Comparison of ENCODE assay signal across 8 cellular contexts in the genomic region with DNA sequence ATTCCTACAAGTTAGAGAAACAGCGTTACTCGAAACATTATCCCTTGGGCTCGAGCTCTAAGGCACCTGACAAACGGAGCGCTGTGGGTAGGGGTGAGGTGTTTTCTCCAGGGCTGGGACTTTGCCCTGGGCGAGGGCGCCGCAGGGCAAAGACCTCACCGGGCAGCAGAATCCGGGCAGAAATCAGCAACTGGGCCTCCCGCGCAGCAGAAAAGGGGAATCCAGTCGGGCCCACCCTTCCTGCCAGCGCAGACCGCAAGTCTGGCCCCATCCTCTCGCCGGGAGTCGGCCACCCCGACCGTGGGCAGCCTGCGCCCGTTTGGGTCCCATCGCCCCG. TPM values are rescaled to one million over a fixed set of nuclear protein-coding genes. Genes with fewer than 3 reads are reported as not detected.
DNase-seq lines count a peak whose midpoint lies in the region; ATAC-seq, FAIRE-seq and TF ChIP-seq lines count a peak whose summit lies in the region.

No MANE protein-coding gene starts in this region.

- H3K9me3 Mint-ChIP-seq in naive B cell = no peaks in the 10 kb centered on the region

- peaks cover 14 to 21% (median 18%) of the 10 kb centered on the region in 3 donors for H3K4me1 Mint-ChIP-seq in naive B cell

- H3K27ac Mint-ChIP-seq in naive B cell = peak overlapping the region in 3 of 6 donors; percentile 71 to 77 (median 73)

- H3K27me3 Mint-ChIP-seq in naive B cell = no peaks in the 10 kb centered on the region

- DNase-seq in AG10803 (ENCODE audit: low read depth) = no peak
- DNase-seq in GM12892 (ENCODE audit: insufficient read length) = peak; percentile 25
- peak; percentile 54 for DNase-seq in OCI-M1 (lab: John Stamatoyannopoulos, UW)
- peak; percentile 69 for DNase-seq in ecto neural progenitor cell (ENCODE audit: low spot score)
- no peak for DNase-seq in naive B cell
- DNase-seq in activated effector memory CD4-positive, alpha-beta T cell treated with Interleukin-2 at 50 U/mL for 16 hours = no peak
- no peak for DNase-seq in NCI-H774 (lab: John Stamatoyannopoulos, UW)
- no peak for DNase-seq in NCI-H446 treated with DMSO at 0.1 percent for 48 hours (lab: John Stamatoyannopoulos, UW)

- H3K4me3 ChIP-seq in AG10803 (ENCODE audit: low read length) = peak overlapping the region; percentile 74

- no peak for TF ChIP-seq CTCF in AG10803 (conservative IDR thresholded peaks at IDR 0.05; ENCODE audit: low read length)

- FAIRE-seq in GM12892 (lab: Jason Lieb, UNC) = no peak

- peak overlapping the region; percentile 73 to 94 (median 85) for H3K4me3 Mint-ChIP-seq in naive B cell

- peaks cover 7 to 8% of the 10 kb centered on the region in 2 donors for H3K36me3 Mint-ChIP-seq in naive B cell

- no peak; the same call in 1 of the 2 replicates for TF ChIP-seq POLR2A in GM12892 (IDR thresholded peaks at IDR 0.05; ENCODE audit: low read depth, low read length)

- no peak for ATAC-seq in naive B cell (ENCODE audit: low read depth in 2 of 2)

RNA-seq across cellular contexts. Expression of a gene that starts 0.4 kb away (rescaled TPM):
- 9.1 TPM for polyA plus RNA-seq in GM12892 (2012; ENCODE audit: missing spikeins)
- 10 to 100 TPM; 12.4 to 14.8 (median 12.9) TPM for polyA plus RNA-seq in naive B cell (ENCODE audit: low read depth in 6 of 6)

RNA-seq across cellular contexts. Expression of a gene that starts 0.8 kb away (rescaled TPM):
- polyA plus RNA-seq in GM12892 (2012; ENCODE audit: missing spikeins) = 59.6 TPM
- 1 to 10 TPM in 4 of 6 donors, under 1 TPM in 2; 0.20 to 3.3 (median 1.4) TPM for polyA plus RNA-seq in naive B cell (ENCODE audit: low read depth in 6 of 6)

Comparison
In these comparisons a context has a peak if more than half of its experiments do, and no peak if none do; other contexts are left out.
1. DNase-seq: peak in GM12892 (single experiment), OCI-M1 (single experiment) and ecto neural progenitor cell (single experiment); none in AG10803 (single experiment), naive B cell (single experiment), activated effector memory CD4-positive, alpha-beta T cell treated with Interleukin-2 at 50 U/mL for 16 hours (single experiment), NCI-H774 (single experiment) and NCI-H446 treated with DMSO at 0.1 percent for 48 hours (single experiment).